1 cellular context compared by ENCODE assay signal in genomic region chr22:23803001-23803819, GRCh38.
A peak's percentile ranks its signal among the peaks of the same experiment; 100 is the strongest.
TF ChIP-seq lines count a peak whose summit lies in the region.

No MANE protein-coding gene starts in this region.

TF ChIP-seq in liver, 16 proteins besides CTCF, POLR2A, EP300 and RAD21 (continued from another document):
- no peak for TF ChIP-seq ATF3 (IDR thresholded peaks at IDR 0.05)
- TF ChIP-seq NR2F2 (IDR thresholded peaks at IDR 0.05): no peak
- peak; percentile 77 for TF ChIP-seq HNF4G (IDR thresholded peaks at IDR 0.05)
- no peak for TF ChIP-seq EGR1 (IDR thresholded peaks at IDR 0.05; ENCODE audit: low read depth in 2 of 2)
- TF ChIP-seq, protein P1, sequence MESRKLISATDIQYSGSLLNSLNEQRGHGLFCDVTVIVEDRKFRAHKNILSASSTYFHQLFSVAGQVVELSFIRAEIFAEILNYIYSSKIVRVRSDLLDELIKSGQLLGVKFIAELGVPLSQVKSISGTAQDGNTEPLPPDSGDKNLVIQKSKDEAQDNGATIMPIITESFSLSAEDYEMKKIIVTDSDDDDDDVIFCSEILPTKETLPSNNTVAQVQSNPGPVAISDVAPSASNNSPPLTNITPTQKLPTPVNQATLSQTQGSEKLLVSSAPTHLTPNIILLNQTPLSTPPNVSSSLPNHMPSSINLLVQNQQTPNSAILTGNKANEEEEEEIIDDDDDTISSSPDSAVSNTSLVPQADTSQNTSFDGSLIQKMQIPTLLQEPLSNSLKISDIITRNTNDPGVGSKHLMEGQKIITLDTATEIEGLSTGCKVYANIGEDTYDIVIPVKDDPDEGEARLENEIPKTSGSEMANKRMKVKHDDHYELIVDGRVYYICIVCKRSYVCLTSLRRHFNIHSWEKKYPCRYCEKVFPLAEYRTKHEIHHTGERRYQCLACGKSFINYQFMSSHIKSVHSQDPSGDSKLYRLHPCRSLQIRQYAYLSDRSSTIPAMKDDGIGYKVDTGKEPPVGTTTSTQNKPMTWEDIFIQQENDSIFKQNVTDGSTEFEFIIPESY (IDR thresholded peaks at IDR 0.05): no peak
- no peak for TF ChIP-seq FOXA1 (IDR thresholded peaks at IDR 0.05)
- TF ChIP-seq SP1 (IDR thresholded peaks at IDR 0.05): peak; percentile 66
